34 cellular contexts compared by ENCODE assay signal in genomic region chr10:128337860-128338378, GRCh38.
A peak's percentile ranks its signal among the peaks of the same experiment; 100 is the strongest.
DNase-seq lines count a peak whose midpoint lies in the region; ATAC-seq and TF ChIP-seq lines count a peak whose summit lies in the region.
"Had no signal": no experiment of that assay in that cellular context is flagged by ENCODE, and none has a peak within 500 bp of the region (broad histone marks: within the 10 kb centered on the region; RNA-seq: fewer than 3 reads in every experiment).

No MANE protein-coding gene starts in this region.

- TF ChIP-seq POLR2A in thyroid gland (IDR thresholded peaks at IDR 0.05): no peak

- DNase-seq in H4 (ENCODE audit: low spot score): peak; percentile 14
- DNase-seq in SK-N-MC (ENCODE audit: low read depth, low spot score): no peak
- peak; percentile 3 for DNase-seq in medulla oblongata (ENCODE audit: extremely low spot score)
- DNase-seq in thyroid gland: peak; percentile 40 to 53
- DNase-seq in activated gamma-delta T cell treated with Interleukin-2 at 50 U/mL for 16 hours: no peak
- DNase-seq: activated CD4-positive, alpha-beta T cell treated with anti-CD3 and anti-CD28 coated beads for 48 hours; activated effector memory CD4-positive, alpha-beta T cell treated with anti-CD3 and anti-CD28 coated beads, Interleukin-2, amount 50 U/mL, for 16 hours; activated T-cell treated with anti-CD3 and anti-CD28 coated beads, Interleukin-2, amount 50 U/mL, for 1 hour; colonic mucosa; effector memory CD4-positive, alpha-beta T cell; erythroblast; glutamatergic neuron; HCEC 1CT; KG1; lower lobe of right lung; MM.1S; naive thymus-derived CD8-positive, alpha-beta T cell; NCI-H1436; NCI-H2081 treated with DMSO at 0.1 percent for 48 hours; NCI-H2227 treated with DMSO at 0.1 percent for 48 hours; NCI-H526 treated with DMSO at 0.1 percent for 48 hours; occipital lobe; SHP77 treated with DMSO at 0.1 percent for 48 hours; stimulated activated CD4-positive, alpha-beta T cell treated with anti-CD3 and anti-CD28 coated beads, Interleukin-1b, Interleukin-23, amount 100 ng/mL, for 48 hours; stimulated activated naive CD8-positive, alpha-beta T cell treated with anti-CD3 and anti-CD28 coated beads, Interleukin-15, Interleukin-2, amounts not matched to agents 100 U/mL and 50 U/mL, for 24 hours; T-helper 9 cell; testis; WERI-Rb-1 had no signal

- H3K27ac ChIP-seq in SK-N-MC (peak overlapping the region; percentile 73), thyroid gland (no peak overlapping the region)
- H3K27ac ChIP-seq: cardiac muscle cell, colonic mucosa, lower lobe of right lung, testis, vagina, WERI-Rb-1 had no signal

- H3K9me3 ChIP-seq in SK-N-MC (ENCODE audit: low read depth, low read length) (no peaks in the 10 kb centered on the region), thyroid gland (no peaks in the 10 kb centered on the region)
- H3K9me3 ChIP-seq: colonic mucosa, lower lobe of right lung, testis, vagina had no signal

- H3K4me1 ChIP-seq in thyroid gland: peaks cover 0 to 7% of the 10 kb centered on the region in 2 donors
- H3K4me1 ChIP-seq: colonic mucosa, testis, vagina had no signal

- H3K4me3 ChIP-seq in SK-N-MC (peak overlapping the region; percentile 50), thyroid gland (replicated peaks in 1 of 3) (no peak overlapping the region)
- H3K4me3 ChIP-seq: cardiac muscle cell, colonic mucosa, lower lobe of right lung, smooth muscle cell, testis, vagina had no signal

- 29 to 36% methylated on average over 7 of the region's 7 CpGs for WGBS in thyroid gland, 2 donors

- intact Hi-C loops in thyroid gland (cut with DNase I): no loop called here

- TF ChIP-seq CTCF in thyroid gland (IDR thresholded peaks at IDR 0.05): no peak

- H3K27me3 ChIP-seq in thyroid gland: no peaks in the 10 kb centered on the region
- H3K27me3 ChIP-seq: cardiac muscle cell, colonic mucosa, testis, vagina had no signal

- H3K36me3 ChIP-seq in SK-N-MC (ENCODE audit: insufficient read depth, low read length): no peaks in the 10 kb centered on the region
- no peaks in the 10 kb centered on the region for H3K36me3 ChIP-seq in thyroid gland
- H3K36me3 ChIP-seq: cardiac muscle cell, colonic mucosa, lower lobe of right lung, vagina, WERI-Rb-1 had no signal

- ATAC-seq in GM19351 (IDR thresholded peaks at IDR 0.05; ENCODE audit: unreplicated experiment): no peak
- no peak for ATAC-seq in GM18519 (IDR thresholded peaks at IDR 0.05; ENCODE audit: low FRiP score, unreplicated experiment)
- ATAC-seq: lower lobe of right lung; naive thymus-derived CD8-positive, alpha-beta T cell; Panc1; stimulated activated naive CD8-positive, alpha-beta T cell treated with anti-CD3 and anti-CD28 coated beads, Interleukin-15, Interleukin-2, amounts not matched to agents 100 U/mL and 50 U/mL, for 24 hours had no signal

- no peak overlapping the region for H3K9ac ChIP-seq in SK-N-MC (ENCODE audit: insufficient read length)

Comparison
In these comparisons a context has a peak if more than half of its experiments do, and no peak if none do; other contexts are left out.
1. DNase-seq: peak in H4 (single experiment), medulla oblongata (single experiment) and thyroid gland (2 of 2); none in SK-N-MC (single experiment) and activated gamma-delta T cell treated with Interleukin-2 at 50 U/mL for 16 hours (single experiment).